6 cellular contexts compared by ENCODE assay signal in genomic region chr11:65118915-65119669, GRCh38. TPM values are rescaled to one million over a fixed set of nuclear protein-coding genes. Genes with fewer than 3 reads are reported as not detected.
DNase-seq lines count a peak whose midpoint lies in the region; ATAC-seq, FAIRE-seq and TF ChIP-seq lines count a peak whose summit lies in the region.
"Not testable (repeated sequence)": the region's sequence is repeated elsewhere in the genome, so short reads cannot be mapped to it uniquely, and the experiment has no call there.

No MANE protein-coding gene starts in this region.

- DNase-seq in CD4-positive, CD25-positive, alpha-beta regulatory T cell; activated T-cell treated with anti-CD3 and anti-CD28 coated beads, Interleukin-2, amount 50 U/mL, for 24 hours; breast epithelium (ENCODE audit: low spot score in 2 of 2); HepG2 (ENCODE audit: low spot score): not testable (repeated sequence)
- DNase-seq in gastrocnemius medialis: peak in 1 of 2 donors; percentile 2

- H3K9me3 ChIP-seq in CD4-positive, CD25-positive, alpha-beta regulatory T cell (ENCODE audit: control insufficient read depth in 2 of 2, low read length in 2 of 2); OCI-LY1 (ENCODE audit: low read length); breast epithelium; HepG2 (ENCODE audit: low read length); gastrocnemius medialis: not testable (repeated sequence)

- not testable (repeated sequence) for H4K20me1 ChIP-seq in OCI-LY1 (ENCODE audit: insufficient read depth, low read length); HepG2 (ENCODE audit: insufficient read depth, low read length)

- H3K9me2 ChIP-seq in OCI-LY1 (ENCODE audit: low read depth, low read length): not testable (repeated sequence)

- H2AFZ ChIP-seq in OCI-LY1 (ENCODE audit: low read length); HepG2 (ENCODE audit: low read length): not testable (repeated sequence)

- not testable (repeated sequence) for ATAC-seq in CD4-positive, CD25-positive, alpha-beta regulatory T cell (ENCODE audit: low read depth in 2 of 2); HepG2; gastrocnemius medialis

- peak overlapping the region; percentile 96 for H3K27ac ChIP-seq in CD4-positive, CD25-positive, alpha-beta regulatory T cell (ENCODE audit: insufficient read depth, low read length, poor library complexity, severe bottlenecking)
- H3K27ac ChIP-seq in OCI-LY1 (ENCODE audit: low read depth, low read length, poor library complexity, severe bottlenecking) (peak overlapping the region; percentile 48), breast epithelium (peak overlapping the region; percentile 33 to 99), gastrocnemius medialis (peak overlapping the region; percentile 62 to 87 (median 76))
- H3K27ac ChIP-seq in HepG2 (ENCODE audit: extremely low read length, insufficient read depth, low read length): not testable (repeated sequence)

- POLR2A ChIA-PET in HepG2 (lab: Yijun Ruan, JAX): interaction anchor here (1.3 to 4.9 kb wide), 6 partner anchors 9 to 63 kb away, joined by 3 to 72 read pairs (median 8); partner anchors contain the start of genes CAPN1, SPDYC and SYVN1

- H3K36me3 ChIP-seq in CD4-positive, CD25-positive, alpha-beta regulatory T cell (ENCODE audit: control insufficient read depth, insufficient read depth, low read length): peaks cover 29% of the 10 kb centered on the region
- H3K36me3 ChIP-seq in OCI-LY1 (ENCODE audit: insufficient read depth, low read length) (peaks cover 70% of the 10 kb centered on the region), HepG2 (replicated peaks in 1 of 2; ENCODE audit: control insufficient read depth in 1 of 2, insufficient read depth in 2 of 2, low read length in 2 of 2) (peaks cover 7 to 23% of the 10 kb centered on the region in 2 experiments; a peak in 4 of 5 replicates), gastrocnemius medialis (peaks cover 0 to 29% of the 10 kb centered on the region in 2 donors)
- not testable (repeated sequence) for H3K36me3 ChIP-seq in breast epithelium

- peaks cover 35% of the 10 kb centered on the region for H3K36me3 Mint-ChIP-seq in CD4-positive, CD25-positive, alpha-beta regulatory T cell
- H3K36me3 Mint-ChIP-seq in activated T-cell treated with anti-CD3 and anti-CD28 coated beads, Interleukin-2, amount 50 U/mL, for 24 hours (ENCODE audit: low read depth): peaks cover 86% of the 10 kb centered on the region

- H3K79me2 ChIP-seq in OCI-LY1 (ENCODE audit: insufficient read depth, low read length) (peaks cover 19% of the 10 kb centered on the region), HepG2 (ENCODE audit: insufficient read depth, low read length) (peaks cover 35% of the 10 kb centered on the region)

- not testable (repeated sequence) for TF ChIP-seq CTCF in OCI-LY1 (IDR thresholded peaks at IDR 0.05; ENCODE audit: low read length); breast epithelium (IDR thresholded peaks at IDR 0.05); HepG2 (CRISPR knock-in tag; IDR thresholded peaks at IDR 0.05); gastrocnemius medialis (IDR thresholded peaks at IDR 0.05 in 4 of 5, conservative IDR thresholded peaks at IDR 0.05 in 1 of 5)

- peaks cover 43% of the 10 kb centered on the region for H3K4me1 ChIP-seq in CD4-positive, CD25-positive, alpha-beta regulatory T cell (ENCODE audit: control insufficient read depth, insufficient read depth, low read length, poor library complexity, severe bottlenecking)
- H3K4me1 ChIP-seq in OCI-LY1 (ENCODE audit: insufficient read depth, low read length, severe bottlenecking): peaks cover 55% of the 10 kb centered on the region
- H3K4me1 ChIP-seq in breast epithelium: peaks cover 5 to 15% of the 10 kb centered on the region in 2 donors
- H3K4me1 ChIP-seq in HepG2 (ENCODE audit: insufficient read depth, low read length): peaks cover 46% of the 10 kb centered on the region
- H3K4me1 ChIP-seq in gastrocnemius medialis: peaks cover 31 to 46% of the 10 kb centered on the region in 2 donors

- intact Hi-C loops in breast epithelium (cut with DNase I; ENCODE audit: low total_unique reads); HepG2 (cut with micrococcal nuclease; ENCODE audit: unreplicated experiment): not testable (repeated sequence)
- intact Hi-C loops in gastrocnemius medialis (cut with DNase I; ENCODE audit: low total_unique reads): loop anchor here (10.0 kb wide), 1 partner anchor 264 kb away; no protein-coding TSS in a partner anchor

- BruUV-seq in HepG2 (replicated peaks; lab: Mats Ljungman, UMichigan): not testable (repeated sequence)

- not testable (repeated sequence) for TF ChIP-seq RAD21 in HepG2 (CRISPR knock-in tag; IDR thresholded peaks at IDR 0.05)

- H3K27me3 ChIP-seq in CD4-positive, CD25-positive, alpha-beta regulatory T cell (ENCODE audit: control insufficient read depth, insufficient read depth, low read length); OCI-LY1 (ENCODE audit: insufficient read depth, low read length); breast epithelium; HepG2 (ENCODE audit: control insufficient read depth in 1 of 2, insufficient read depth in 2 of 2, low read length in 2 of 2); gastrocnemius medialis: not testable (repeated sequence)

- not testable (repeated sequence) for TF ChIP-seq EP300 in HepG2 (IDR thresholded peaks at IDR 0.05; ENCODE audit: low read depth in 2 of 2, low read length in 2 of 2); HepG2 (CRISPR knock-in tag; IDR thresholded peaks at IDR 0.05; ENCODE audit: borderline replicate concordance)

- not testable (repeated sequence) for TF ChIP-seq POLR2A in breast epithelium (IDR thresholded peaks at IDR 0.05); HepG2 (IDR thresholded peaks at IDR 0.05; ENCODE audit: insufficient read depth in 1 of 2, low read depth in 2 of 2, low read length in 2 of 2); gastrocnemius medialis (IDR thresholded peaks at IDR 0.05)

- CTCF ChIA-PET in HepG2 (lab: Yijun Ruan, JAX; ENCODE audit: low intra/inter-chr PET ratio, low total read pairs): not testable (repeated sequence)

- not testable (repeated sequence) for H3K27me3 Mint-ChIP-seq in CD4-positive, CD25-positive, alpha-beta regulatory T cell; activated T-cell treated with anti-CD3 and anti-CD28 coated beads, Interleukin-2, amount 50 U/mL, for 24 hours

- H3F3A ChIP-seq in OCI-LY1 (ENCODE audit: insufficient read depth, low read length): not testable (repeated sequence)

- not testable (repeated sequence) for H3K9ac ChIP-seq in OCI-LY1 (ENCODE audit: low read length); HepG2 (ENCODE audit: insufficient read depth, low read depth, low read length)

- not testable (repeated sequence) for H3K4me3 Mint-ChIP-seq in CD4-positive, CD25-positive, alpha-beta regulatory T cell
- H3K4me3 Mint-ChIP-seq in activated T-cell treated with anti-CD3 and anti-CD28 coated beads, Interleukin-2, amount 50 U/mL, for 24 hours: peak overlapping the region; percentile 100

- 0 out of 2 replicates have a peak overlapping the region, but pooled peaks have one; percentile 75 for H3K4me2 ChIP-seq in OCI-LY1 (ENCODE audit: low read length)
- H3K4me2 ChIP-seq in HepG2 (ENCODE audit: low read depth, low read length): not testable (repeated sequence)

- not testable (repeated sequence) for H3K4me3 ChIP-seq in CD4-positive, CD25-positive, alpha-beta regulatory T cell (ENCODE audit: low read depth, low read length); OCI-LY1 (ENCODE audit: low read depth, low read length, poor library complexity, severe bottlenecking); breast epithelium; HepG2 (replicated peaks in 1 of 3; ENCODE audit: insufficient read depth in 1 of 3, low read depth in 2 of 3, low read length in 3 of 3); gastrocnemius medialis

- H3K27ac Mint-ChIP-seq in CD4-positive, CD25-positive, alpha-beta regulatory T cell: peak overlapping the region in 2 of 3 donors; percentile 94 to 95
- H3K27ac Mint-ChIP-seq in activated T-cell treated with anti-CD3 and anti-CD28 coated beads, Interleukin-2, amount 50 U/mL, for 24 hours: peak overlapping the region; percentile 98

- 97% methylated on average over 18 of the region's 18 CpGs for WGBS in HepG2 (ENCODE audit: low lambda C conversion rate)

- not testable (repeated sequence) for FAIRE-seq in HepG2 (lab: Jason Lieb, UNC)

- peaks cover 9 to 70% (median 27%) of the 10 kb centered on the region in 4 donors for H3K4me1 Mint-ChIP-seq in CD4-positive, CD25-positive, alpha-beta regulatory T cell
- H3K4me1 Mint-ChIP-seq in activated T-cell treated with anti-CD3 and anti-CD28 coated beads, Interleukin-2, amount 50 U/mL, for 24 hours (ENCODE audit: low read depth): peaks cover 72% of the 10 kb centered on the region

- in situ Hi-C loops in HepG2 (cut with HindIII; ENCODE audit: extremely low pct_ligation_motif_present, low pct_unique_long_range_greater_than_20kb); gastrocnemius medialis (cut with MboI; ENCODE audit: low sequenced_read_pairs in 4 of 4): not testable (repeated sequence)

- H3K9me3 Mint-ChIP-seq in CD4-positive, CD25-positive, alpha-beta regulatory T cell; activated T-cell treated with anti-CD3 and anti-CD28 coated beads, Interleukin-2, amount 50 U/mL, for 24 hours: not testable (repeated sequence)

RNA-seq across cellular contexts. Expression of gene ZNHIT2, which starts 1.6 kb away (rescaled TPM):
- 6.0 TPM for total RNA-seq in CD4-positive, CD25-positive, alpha-beta regulatory T cell
- 10 to 100 TPM; 20.1 to 29.0 (median 22.7) TPM for polyA plus RNA-seq in CD4-positive, CD25-positive, alpha-beta regulatory T cell
- total RNA-seq in breast epithelium (10 to 100 TPM; 14.6 to 23.3 (median 20.3) TPM), HepG2 (2016; rRNA removed; fragmentation: Illumina TruSeq; extraction: Trizol) (5.7 and 6.5 TPM in 2 replicates), gastrocnemius medialis (10 to 100 TPM; 10.3 to 30.7 (median 24.1) TPM)
- 2.9 and 4.3 TPM in 2 replicates for total RNA-seq in HepG2 (2016; cell fraction: cytosol; rRNA removed; fragmentation: Illumina TruSeq; extraction: Trizol; ENCODE audit: low read depth)
- total RNA-seq in HepG2 (2016; cell fraction: insoluble cytoplasmic fraction; rRNA removed; fragmentation: Illumina TruSeq; extraction: Trizol): 5.4 and 6.3 TPM in 2 replicates
- total RNA-seq in HepG2 (2016; cell fraction: membrane; rRNA removed; fragmentation: Illumina TruSeq; extraction: Trizol): 3.5 and 4.3 TPM in 2 replicates
- 3.6 and 3.9 TPM in 2 replicates for total RNA-seq in HepG2 (2016; cell fraction: nucleus; rRNA removed; fragmentation: Illumina TruSeq; extraction: Trizol)
- polyA plus RNA-seq in HepG2 (2011; rRNA removed): 1.1 TPM in 2 replicates
- polyA plus RNA-seq in HepG2 (2011; cell fraction: cytosol; rRNA removed): 0.86 and 2.0 TPM in 2 replicates
- 1.7 and 2.2 TPM in 2 replicates for polyA plus RNA-seq in HepG2 (2011; cell fraction: nucleus; rRNA removed)
- polyA plus RNA-seq in HepG2 (2012): 1.6 and 2.5 TPM in 2 replicates
- polyA plus RNA-seq in HepG2 (2016; cell fraction: cytosol; fragmentation: Illumina TruSeq; extraction: Trizol; ENCODE audit: low read depth): 3.0 and 3.1 TPM in 2 replicates
- 4.0 and 4.7 TPM in 2 replicates for polyA plus RNA-seq in HepG2 (2016; cell fraction: insoluble cytoplasmic fraction; fragmentation: Illumina TruSeq; extraction: Trizol; ENCODE audit: low read depth)
- 2.8 and 2.9 TPM in 2 replicates for polyA plus RNA-seq in HepG2 (2016; cell fraction: membrane; fragmentation: Illumina TruSeq; extraction: Trizol; ENCODE audit: low read depth)
- 6.2 and 6.5 TPM in 2 replicates for polyA plus RNA-seq in HepG2 (2016; cell fraction: nucleus; fragmentation: Illumina TruSeq; extraction: Trizol; ENCODE audit: insufficient read depth, low read depth)
- 3.0 and 5.8 TPM in 2 replicates for polyA minus RNA-seq in HepG2 (2011; rRNA and poly(A)+ RNA removed; ENCODE audit: low replicate concordance)
- polyA minus RNA-seq in HepG2 (2011; cell fraction: cytosol; rRNA and poly(A)+ RNA removed): 2.4 and 3.3 TPM in 2 replicates
- polyA minus RNA-seq in HepG2 (2011; cell fraction: nucleus; rRNA and poly(A)+ RNA removed): 0.75 and 4.1 TPM in 2 replicates

RNA-seq across cellular contexts. Expression of gene FAU, which starts 2.8 kb away (rescaled TPM):
- total RNA-seq in CD4-positive, CD25-positive, alpha-beta regulatory T cell: 1,172 TPM
- 1,000 to 10,000 TPM; 1,003 to 1,125 (median 1,056) TPM for polyA plus RNA-seq in CD4-positive, CD25-positive, alpha-beta regulatory T cell
- total RNA-seq in breast epithelium: 1,000 to 10,000 TPM in 1 of 3 donors, 100 to 1,000 TPM in 2; 786 to 1,230 (median 855) TPM
- total RNA-seq in HepG2 (2016; rRNA removed; fragmentation: Illumina TruSeq; extraction: Trizol): 869 and 1,024 TPM in 2 replicates
- 647 and 670 TPM in 2 replicates for total RNA-seq in HepG2 (2016; cell fraction: cytosol; rRNA removed; fragmentation: Illumina TruSeq; extraction: Trizol; ENCODE audit: low read depth)
- 906 and 1,117 TPM in 2 replicates for total RNA-seq in HepG2 (2016; cell fraction: insoluble cytoplasmic fraction; rRNA removed; fragmentation: Illumina TruSeq; extraction: Trizol)
- total RNA-seq in HepG2 (2016; cell fraction: membrane; rRNA removed; fragmentation: Illumina TruSeq; extraction: Trizol): 759 and 784 TPM in 2 replicates
- 357 and 372 TPM in 2 replicates for total RNA-seq in HepG2 (2016; cell fraction: nucleus; rRNA removed; fragmentation: Illumina TruSeq; extraction: Trizol)
- 374 and 392 TPM in 2 replicates for polyA plus RNA-seq in HepG2 (2011; rRNA removed)
- polyA plus RNA-seq in HepG2 (2011; cell fraction: cytosol; rRNA removed): 479 and 733 TPM in 2 replicates
- polyA plus RNA-seq in HepG2 (2011; cell fraction: nucleus; rRNA removed): 228 and 230 TPM in 2 replicates
- polyA plus RNA-seq in HepG2 (2012): 713 and 760 TPM in 2 replicates
- polyA plus RNA-seq in HepG2 (2016; cell fraction: cytosol; fragmentation: Illumina TruSeq; extraction: Trizol; ENCODE audit: low read depth): 645 and 677 TPM in 2 replicates
- polyA plus RNA-seq in HepG2 (2016; cell fraction: insoluble cytoplasmic fraction; fragmentation: Illumina TruSeq; extraction: Trizol; ENCODE audit: low read depth): 876 and 937 TPM in 2 replicates
- polyA plus RNA-seq in HepG2 (2016; cell fraction: membrane; fragmentation: Illumina TruSeq; extraction: Trizol; ENCODE audit: low read depth): 684 and 723 TPM in 2 replicates
- polyA plus RNA-seq in HepG2 (2016; cell fraction: nucleus; fragmentation: Illumina TruSeq; extraction: Trizol; ENCODE audit: insufficient read depth, low read depth): 488 and 523 TPM in 2 replicates
- polyA minus RNA-seq in HepG2 (2011; rRNA and poly(A)+ RNA removed; ENCODE audit: low replicate concordance): 284 and 286 TPM in 2 replicates
- polyA minus RNA-seq in HepG2 (2011; cell fraction: cytosol; rRNA and poly(A)+ RNA removed): 148 and 154 TPM in 2 replicates
- polyA minus RNA-seq in HepG2 (2011; cell fraction: nucleus; rRNA and poly(A)+ RNA removed): 68.0 and 81.7 TPM in 2 replicates
- 100 to 1,000 TPM; 353 to 521 (median 436) TPM for total RNA-seq in gastrocnemius medialis

RNA-seq across cellular contexts. Expression of gene MRPL49, which starts 3.0 kb away (rescaled TPM):
- total RNA-seq in CD4-positive, CD25-positive, alpha-beta regulatory T cell: 47.7 TPM
- 100 to 1,000 TPM; 104 to 125 (median 111) TPM for polyA plus RNA-seq in CD4-positive, CD25-positive, alpha-beta regulatory T cell
- total RNA-seq in breast epithelium (10 to 100 TPM; 66.2 to 92.6 (median 72.8) TPM), HepG2 (2016; rRNA removed; fragmentation: Illumina TruSeq; extraction: Trizol) (53.3 and 63.2 TPM in 2 replicates), gastrocnemius medialis (10 to 100 TPM; 54.9 to 76.5 (median 63.6) TPM)
- total RNA-seq in HepG2 (2016; cell fraction: cytosol; rRNA removed; fragmentation: Illumina TruSeq; extraction: Trizol; ENCODE audit: low read depth): 9.5 and 10.0 TPM in 2 replicates
- total RNA-seq in HepG2 (2016; cell fraction: insoluble cytoplasmic fraction; rRNA removed; fragmentation: Illumina TruSeq; extraction: Trizol): 54.6 and 65.9 TPM in 2 replicates
- total RNA-seq in HepG2 (2016; cell fraction: membrane; rRNA removed; fragmentation: Illumina TruSeq; extraction: Trizol): 26.1 and 26.5 TPM in 2 replicates
- 17.5 and 18.4 TPM in 2 replicates for total RNA-seq in HepG2 (2016; cell fraction: nucleus; rRNA removed; fragmentation: Illumina TruSeq; extraction: Trizol)
- 39.2 and 41.4 TPM in 2 replicates for polyA plus RNA-seq in HepG2 (2011; rRNA removed)
- 45.2 and 53.6 TPM in 2 replicates for polyA plus RNA-seq in HepG2 (2011; cell fraction: cytosol; rRNA removed)
- polyA plus RNA-seq in HepG2 (2011; cell fraction: nucleus; rRNA removed): 10.1 and 14.8 TPM in 2 replicates
- polyA plus RNA-seq in HepG2 (2012): 19.0 and 22.8 TPM in 2 replicates
- 7.7 TPM in 2 replicates for polyA plus RNA-seq in HepG2 (2016; cell fraction: cytosol; fragmentation: Illumina TruSeq; extraction: Trizol; ENCODE audit: low read depth)
- 66.0 and 68.9 TPM in 2 replicates for polyA plus RNA-seq in HepG2 (2016; cell fraction: insoluble cytoplasmic fraction; fragmentation: Illumina TruSeq; extraction: Trizol; ENCODE audit: low read depth)
- polyA plus RNA-seq in HepG2 (2016; cell fraction: membrane; fragmentation: Illumina TruSeq; extraction: Trizol; ENCODE audit: low read depth): 17.1 and 17.2 TPM in 2 replicates
- 27.1 and 27.9 TPM in 2 replicates for polyA plus RNA-seq in HepG2 (2016; cell fraction: nucleus; fragmentation: Illumina TruSeq; extraction: Trizol; ENCODE audit: insufficient read depth, low read depth)
- polyA minus RNA-seq in HepG2 (2011; rRNA and poly(A)+ RNA removed; ENCODE audit: low replicate concordance): 32.3 and 86.6 TPM in 2 replicates
- polyA minus RNA-seq in HepG2 (2011; cell fraction: cytosol; rRNA and poly(A)+ RNA removed): 14.0 and 16.4 TPM in 2 replicates
- polyA minus RNA-seq in HepG2 (2011; cell fraction: nucleus; rRNA and poly(A)+ RNA removed): 11.6 and 13.6 TPM in 2 replicates

RNA-seq across cellular contexts. Expression of gene TM7SF2, which starts 7.4 kb away (rescaled TPM):
- 20.2 TPM for total RNA-seq in CD4-positive, CD25-positive, alpha-beta regulatory T cell
- 10 to 100 TPM in 2 of 4 donors, 1 to 10 TPM in 2; 8.0 to 11.1 (median 9.4) TPM for polyA plus RNA-seq in CD4-positive, CD25-positive, alpha-beta regulatory T cell
- total RNA-seq in breast epithelium (100 to 1,000 TPM in 1 of 3 donors, 10 to 100 TPM in 2; 38.8 to 189 (median 44.2) TPM), HepG2 (2016; rRNA removed; fragmentation: Illumina TruSeq; extraction: Trizol) (28.8 and 66.9 TPM in 2 replicates), gastrocnemius medialis (10 to 100 TPM in 2 of 4 donors, 1 to 10 TPM in 2; 7.3 to 18.4 (median 11.0) TPM)
- total RNA-seq in HepG2 (2016; cell fraction: cytosol; rRNA removed; fragmentation: Illumina TruSeq; extraction: Trizol; ENCODE audit: low read depth): 49.5 and 66.5 TPM in 2 replicates
- 29.7 and 70.5 TPM in 2 replicates for total RNA-seq in HepG2 (2016; cell fraction: insoluble cytoplasmic fraction; rRNA removed; fragmentation: Illumina TruSeq; extraction: Trizol)
- 64.7 and 77.2 TPM in 2 replicates for total RNA-seq in HepG2 (2016; cell fraction: membrane; rRNA removed; fragmentation: Illumina TruSeq; extraction: Trizol)
- 57.7 and 67.5 TPM in 2 replicates for total RNA-seq in HepG2 (2016; cell fraction: nucleus; rRNA removed; fragmentation: Illumina TruSeq; extraction: Trizol)
- 56.0 and 75.6 TPM in 2 replicates for polyA plus RNA-seq in HepG2 (2011; rRNA removed)
- polyA plus RNA-seq in HepG2 (2011; cell fraction: cytosol; rRNA removed): 60.6 and 76.1 TPM in 2 replicates
- polyA plus RNA-seq in HepG2 (2011; cell fraction: nucleus; rRNA removed): 104 and 129 TPM in 2 replicates
- polyA plus RNA-seq in HepG2 (2012): 25.8 and 43.4 TPM in 2 replicates
- 66.7 and 89.2 TPM in 2 replicates for polyA plus RNA-seq in HepG2 (2016; cell fraction: cytosol; fragmentation: Illumina TruSeq; extraction: Trizol; ENCODE audit: low read depth)
- polyA plus RNA-seq in HepG2 (2016; cell fraction: insoluble cytoplasmic fraction; fragmentation: Illumina TruSeq; extraction: Trizol; ENCODE audit: low read depth): 41.3 and 42.6 TPM in 2 replicates
- 71.6 and 83.6 TPM in 2 replicates for polyA plus RNA-seq in HepG2 (2016; cell fraction: membrane; fragmentation: Illumina TruSeq; extraction: Trizol; ENCODE audit: low read depth)
- 137 and 142 TPM in 2 replicates for polyA plus RNA-seq in HepG2 (2016; cell fraction: nucleus; fragmentation: Illumina TruSeq; extraction: Trizol; ENCODE audit: insufficient read depth, low read depth)
- polyA minus RNA-seq in HepG2 (2011; rRNA and poly(A)+ RNA removed; ENCODE audit: low replicate concordance): 18.1 and 162 TPM in 2 replicates
- polyA minus RNA-seq in HepG2 (2011; cell fraction: cytosol; rRNA and poly(A)+ RNA removed): 25.1 and 27.4 TPM in 2 replicates
- 28.7 and 33.4 TPM in 2 replicates for polyA minus RNA-seq in HepG2 (2011; cell fraction: nucleus; rRNA and poly(A)+ RNA removed)

RNA-seq across cellular contexts. Expression of gene SYVN1, which starts 15.2 kb away (rescaled TPM):
- total RNA-seq in CD4-positive, CD25-positive, alpha-beta regulatory T cell: 66.3 TPM
- polyA plus RNA-seq in CD4-positive, CD25-positive, alpha-beta regulatory T cell: 10 to 100 TPM in 1 of 4 donors, 1 to 10 TPM in 3; 6.2 to 10.8 (median 7.3) TPM
- total RNA-seq in breast epithelium (10 to 100 TPM; 25.8 to 31.7 (median 27.2) TPM), HepG2 (2016; rRNA removed; fragmentation: Illumina TruSeq; extraction: Trizol) (7.4 and 10.3 TPM in 2 replicates), gastrocnemius medialis (10 to 100 TPM; 24.6 to 77.5 (median 37.3) TPM)
- 5.5 and 6.4 TPM in 2 replicates for total RNA-seq in HepG2 (2016; cell fraction: cytosol; rRNA removed; fragmentation: Illumina TruSeq; extraction: Trizol; ENCODE audit: low read depth)
- 7.6 and 9.3 TPM in 2 replicates for total RNA-seq in HepG2 (2016; cell fraction: insoluble cytoplasmic fraction; rRNA removed; fragmentation: Illumina TruSeq; extraction: Trizol)
- 5.6 and 6.7 TPM in 2 replicates for total RNA-seq in HepG2 (2016; cell fraction: membrane; rRNA removed; fragmentation: Illumina TruSeq; extraction: Trizol)
- 25.3 and 26.9 TPM in 2 replicates for total RNA-seq in HepG2 (2016; cell fraction: nucleus; rRNA removed; fragmentation: Illumina TruSeq; extraction: Trizol)
- 22.5 and 25.8 TPM in 2 replicates for polyA plus RNA-seq in HepG2 (2011; rRNA removed)
- polyA plus RNA-seq in HepG2 (2011; cell fraction: cytosol; rRNA removed): 17.6 and 23.4 TPM in 2 replicates
- 115 and 119 TPM in 2 replicates for polyA plus RNA-seq in HepG2 (2011; cell fraction: nucleus; rRNA removed)
- 33.9 and 47.9 TPM in 2 replicates for polyA plus RNA-seq in HepG2 (2012)
- polyA plus RNA-seq in HepG2 (2016; cell fraction: cytosol; fragmentation: Illumina TruSeq; extraction: Trizol; ENCODE audit: low read depth): 2.0 and 2.2 TPM in 2 replicates
- polyA plus RNA-seq in HepG2 (2016; cell fraction: insoluble cytoplasmic fraction; fragmentation: Illumina TruSeq; extraction: Trizol; ENCODE audit: low read depth): 7.4 and 12.4 TPM in 2 replicates
- polyA plus RNA-seq in HepG2 (2016; cell fraction: membrane; fragmentation: Illumina TruSeq; extraction: Trizol; ENCODE audit: low read depth): 3.4 and 4.9 TPM in 2 replicates
- polyA plus RNA-seq in HepG2 (2016; cell fraction: nucleus; fragmentation: Illumina TruSeq; extraction: Trizol; ENCODE audit: insufficient read depth, low read depth): 64.5 and 69.0 TPM in 2 replicates
- 98.7 and 122 TPM in 2 replicates for polyA minus RNA-seq in HepG2 (2011; rRNA and poly(A)+ RNA removed; ENCODE audit: low replicate concordance)
- polyA minus RNA-seq in HepG2 (2011; cell fraction: cytosol; rRNA and poly(A)+ RNA removed): 35.8 and 47.2 TPM in 2 replicates
- 51.0 and 56.2 TPM in 2 replicates for polyA minus RNA-seq in HepG2 (2011; cell fraction: nucleus; rRNA and poly(A)+ RNA removed)
